Comparison of ENCODE assay signal across 1 cellular context in genomic region chr11:67054851-67055523, GRCh38.
TF ChIP-seq lines count a peak whose summit lies in the region.

No MANE protein-coding gene starts in this region.

TF ChIP-seq in HepG2, 621 proteins besides CTCF, POLR2A, EP300 and RAD21 (continued from another document and continues in another):
- no peak for TF ChIP-seq ZNF282 (IDR thresholded peaks at IDR 0.05; ENCODE audit: partially characterized antibody)
- peak; percentile 77; the same call in 1 of the 2 replicates for TF ChIP-seq ARID5B (CRISPR knock-in tag; IDR thresholded peaks at IDR 0.05)
- TF ChIP-seq HNF4A (CRISPR knock-in tag; IDR thresholded peaks at IDR 0.05) = peak; percentile 39
- peak; percentile 69; the same call in 1 of the 2 replicates for TF ChIP-seq ZNF331 (CRISPR knock-in tag; IDR thresholded peaks at IDR 0.05)
- no peak for TF ChIP-seq GRHL1 (CRISPR knock-in tag; conservative IDR thresholded peaks at IDR 0.05)
- TF ChIP-seq SOX13 (IDR thresholded peaks at IDR 0.05) = no peak
- peak in 1 of 2 experiments; percentile 74; a peak in 2 of 4 replicates for TF ChIP-seq SOX13 (CRISPR knock-in tag; conservative IDR thresholded peaks at IDR 0.05 in 1 of 2, IDR thresholded peaks at IDR 0.05 in 1 of 2)
- TF ChIP-seq ZNF367 (CRISPR knock-in tag; IDR thresholded peaks at IDR 0.05; ENCODE audit: borderline replicate concordance) = no peak
- TF ChIP-seq NFRKB (IDR thresholded peaks at IDR 0.05) = no peak
- TF ChIP-seq RCOR2 (CRISPR knock-in tag; IDR thresholded peaks at IDR 0.05) = peak; percentile 94
- TF ChIP-seq ZBTB1 (CRISPR knock-in tag; IDR thresholded peaks at IDR 0.05; ENCODE audit: borderline replicate concordance) = no peak
- TF ChIP-seq HOXA9 (CRISPR knock-in tag; IDR thresholded peaks at IDR 0.05; ENCODE audit: borderline replicate concordance) = 0 out of 2 replicates have a peak, but pooled peaks have one; percentile 38
- TF ChIP-seq GZF1 (CRISPR knock-in tag; IDR thresholded peaks at IDR 0.05) = no peak
- no peak for TF ChIP-seq WIZ (CRISPR knock-in tag; IDR thresholded peaks at IDR 0.05)
- TF ChIP-seq SMYD3 (CRISPR knock-in tag; IDR thresholded peaks at IDR 0.05) = 0 out of 2 replicates have a peak, but pooled peaks have one; percentile 56
- TF ChIP-seq PHF8 (CRISPR knock-in tag; IDR thresholded peaks at IDR 0.05) = no peak
- no peak for TF ChIP-seq ZNF292 (CRISPR knock-in tag; IDR thresholded peaks at IDR 0.05; ENCODE audit: borderline replicate concordance, low read depth)
- peak; percentile 77 for TF ChIP-seq BHLHE40 (IDR thresholded peaks at IDR 0.05; ENCODE audit: low read length)
- 0 out of 2 replicates have a peak, but pooled peaks have one; percentile 18 for TF ChIP-seq CSRNP1 (CRISPR knock-in tag; IDR thresholded peaks at IDR 0.05)
- no peak for TF ChIP-seq ZNF703 (CRISPR knock-in tag; IDR thresholded peaks at IDR 0.05; ENCODE audit: borderline replicate concordance)
- TF ChIP-seq RAD51 (IDR thresholded peaks at IDR 0.05; ENCODE audit: borderline replicate concordance) = no peak
- TF ChIP-seq POLR2AphosphoS2 (IDR thresholded peaks at IDR 0.05; ENCODE audit: low read depth, low read length) = no peak
- peak; percentile 77 for TF ChIP-seq PHF5A (CRISPR knock-in tag; IDR thresholded peaks at IDR 0.05; ENCODE audit: low read depth, unreplicated experiment)
- peak; percentile 83 for TF ChIP-seq HMG20B (CRISPR knock-in tag; conservative IDR thresholded peaks at IDR 0.05)
- TF ChIP-seq BCL3 (CRISPR knock-in tag; IDR thresholded peaks at IDR 0.05) = no peak
- TF ChIP-seq SKIL (CRISPR knock-in tag; IDR thresholded peaks at IDR 0.05; ENCODE audit: borderline replicate concordance) = peak; percentile 61
- no peak; the same call in 1 of the 2 replicates for TF ChIP-seq ZNF691 (CRISPR knock-in tag; IDR thresholded peaks at IDR 0.05; ENCODE audit: borderline replicate concordance, low read depth)
- TF ChIP-seq IKZF5 (CRISPR knock-in tag; IDR thresholded peaks at IDR 0.05) = peak; percentile 85
- TF ChIP-seq ZBTB40 (IDR thresholded peaks at IDR 0.05) = no peak
- TF ChIP-seq ZBTB40 (CRISPR knock-in tag; IDR thresholded peaks at IDR 0.05) = no peak
- TF ChIP-seq HDAC1 (CRISPR knock-in tag; IDR thresholded peaks at IDR 0.05) = peak; percentile 83
- peak; percentile 79 for TF ChIP-seq FOSL2 (CRISPR knock-in tag; IDR thresholded peaks at IDR 0.05)
- no peak for TF ChIP-seq BRF2 (CRISPR knock-in tag; IDR thresholded peaks at IDR 0.05)
- peak; percentile 53; the same call in 1 of the 2 replicates for TF ChIP-seq JUND (CRISPR knock-in tag; IDR thresholded peaks at IDR 0.05)
- no peak for TF ChIP-seq KDM5A (IDR thresholded peaks at IDR 0.05; ENCODE audit: borderline replicate concordance, low read length)
- TF ChIP-seq ZNF614 (CRISPR knock-in tag; IDR thresholded peaks at IDR 0.05; ENCODE audit: borderline replicate concordance) = no peak
